1 cellular context compared by ENCODE assay signal in genomic region chr2:149645391-149645790, GRCh38.
TF ChIP-seq lines count a peak whose summit lies in the region.

No MANE protein-coding gene starts in this region.

TF ChIP-seq in GM23338, 12 proteins besides CTCF, POLR2A, EP300 and RAD21:
- TF ChIP-seq ZNF462 (CRISPR knock-in tag; IDR thresholded peaks at IDR 0.05) = no peak
- TF ChIP-seq ETS1 (IDR thresholded peaks at IDR 0.05) = no peak
- no peak for TF ChIP-seq NANOG (IDR thresholded peaks at IDR 0.05; ENCODE audit: borderline replicate concordance)
- TF ChIP-seq EZH2phosphoT487 (IDR thresholded peaks at IDR 0.05; ENCODE audit: unreplicated experiment) = no peak
- TF ChIP-seq JUNB (IDR thresholded peaks at IDR 0.05; ENCODE audit: unreplicated experiment) = no peak
- no peak for TF ChIP-seq REST (IDR thresholded peaks at IDR 0.05; ENCODE audit: unreplicated experiment)
- TF ChIP-seq CREB1 (CRISPR knock-in tag; IDR thresholded peaks at IDR 0.05; ENCODE audit: low read depth) = no peak
- no peak for TF ChIP-seq POLR2AphosphoS5 (IDR thresholded peaks at IDR 0.05; ENCODE audit: low read depth)
- no peak for TF ChIP-seq ZNF331 (CRISPR knock-in tag; IDR thresholded peaks at IDR 0.05; ENCODE audit: low read depth)
- TF ChIP-seq EZH2 (IDR thresholded peaks at IDR 0.05; ENCODE audit: low read depth, unreplicated experiment) = no peak
- no peak for TF ChIP-seq ZNF114 (CRISPR knock-in tag; IDR thresholded peaks at IDR 0.05)
- no peak for TF ChIP-seq STAT1 (IDR thresholded peaks at IDR 0.05; ENCODE audit: unreplicated experiment)
